16 cellular contexts compared by ENCODE assay signal in genomic region chr19:33427801-33428626, GRCh38. TPM values are rescaled to one million over a fixed set of nuclear protein-coding genes. Genes with fewer than 3 reads are reported as not detected.
DNase-seq lines count a peak whose midpoint lies in the region; ATAC-seq and TF ChIP-seq lines count a peak whose summit lies in the region.
"Had no signal": no experiment of that assay in that cellular context is flagged by ENCODE, and none has a peak within 500 bp of the region (broad histone marks: within the 10 kb centered on the region; RNA-seq: fewer than 3 reads in every experiment).

No MANE protein-coding gene starts in this region.

- no peak overlapping the region for H3K27ac Mint-ChIP-seq in WTC11
- H3K27ac Mint-ChIP-seq in MCF 10A (ENCODE audit: low read depth, unreplicated experiment), result no peak overlapping the region

- no peaks in the 10 kb centered on the region for H3K4me1 ChIP-seq in heart right ventricle
- no peaks in the 10 kb centered on the region for H3K4me1 ChIP-seq in right lobe of liver
- no peaks in the 10 kb centered on the region for H3K4me1 ChIP-seq in upper lobe of right lung

- H3K4me1 Mint-ChIP-seq in WTC11, result no peaks in the 10 kb centered on the region
- peaks cover 5% of the 10 kb centered on the region for H3K4me1 Mint-ChIP-seq in MCF 10A (ENCODE audit: insufficient read depth, unreplicated experiment)

- H3K27me3 ChIP-seq in heart right ventricle (no peaks in the 10 kb centered on the region), right lobe of liver (no peaks in the 10 kb centered on the region), upper lobe of right lung (no peaks in the 10 kb centered on the region)
- H3K27me3 ChIP-seq: BLaER1 treated with 17β-estradiol and CSF1 and Interleukin-3, amounts not matched to agents 10 nM and 100 nM had no signal

- no peaks in the 10 kb centered on the region for H3K36me3 ChIP-seq in heart right ventricle
- H3K36me3 ChIP-seq in right lobe of liver, result no peaks in the 10 kb centered on the region
- H3K36me3 ChIP-seq in upper lobe of right lung, result no peaks in the 10 kb centered on the region

- intact Hi-C loops in Right ventricle myocardium superior (cut with DNase I) (no loop called here), heart right ventricle (cut with DNase I) (no loop called here), right lobe of liver (cut with DNase I) (no loop called here), upper lobe of right lung (cut with DNase I) (no loop called here), MCF 10A (cut with micrococcal nuclease) (no loop called here)

- no peaks in the 10 kb centered on the region for H3K36me3 Mint-ChIP-seq in WTC11
- H3K36me3 Mint-ChIP-seq in MCF 10A (ENCODE audit: insufficient read depth, unreplicated experiment), result no peaks in the 10 kb centered on the region

- no peak overlapping the region for H3K4me3 ChIP-seq in heart right ventricle
- no peak overlapping the region for H3K4me3 ChIP-seq in right lobe of liver
- no peak overlapping the region for H3K4me3 ChIP-seq in upper lobe of right lung
- H3K4me3 ChIP-seq: BLaER1 treated with 17β-estradiol and CSF1 and Interleukin-3, amounts not matched to agents 10 nM and 100 nM had no signal

- H3K27ac ChIP-seq in heart right ventricle (no peak overlapping the region), right lobe of liver (no peak overlapping the region), upper lobe of right lung (no peak overlapping the region)
- H3K27ac ChIP-seq: BLaER1 treated with 17β-estradiol and CSF1 and Interleukin-3, amounts not matched to agents 10 nM and 100 nM; RWPE1 had no signal

- H3K9me3 Mint-ChIP-seq in WTC11 (no peaks in the 10 kb centered on the region), MCF 10A (ENCODE audit: unreplicated experiment) (no peaks in the 10 kb centered on the region)

- no peak for TF ChIP-seq POLR2A in right lobe of liver (IDR thresholded peaks at IDR 0.05)

- POLR2A ChIA-PET in WTC11 (lab: Charles Lee), result no interaction called here
- POLR2A ChIA-PET in MCF 10A (lab: Yijun Ruan, JAX), result no interaction called here

- H3K27me3 Mint-ChIP-seq in WTC11 (ENCODE audit: low read depth), result no peaks in the 10 kb centered on the region
- H3K27me3 Mint-ChIP-seq in MCF 10A (ENCODE audit: insufficient read depth, unreplicated experiment), result peaks cover 12% of the 10 kb centered on the region

- BruUV-seq in MCF 10A (replicated peaks; lab: Mats Ljungman, UMichigan), result no TSS peak

- H3K4me3 Mint-ChIP-seq in WTC11 (no peak overlapping the region), MCF 10A (ENCODE audit: unreplicated experiment) (no peak overlapping the region)

- ATAC-seq in Right ventricle myocardium superior (ENCODE audit: poor library complexity), result no peak
- no peak for ATAC-seq in heart right ventricle
- peak; percentile 53 for ATAC-seq in WTC11
- no peak for ATAC-seq in right lobe of liver
- no peak for ATAC-seq in upper lobe of right lung
- no peak for ATAC-seq in HG02885 (IDR thresholded peaks at IDR 0.05; ENCODE audit: poor library complexity, unreplicated experiment)

- CTCF ChIA-PET in WTC11 (lab: Charles Lee), result interaction anchor here (1.3 to 2.9 kb wide), 2 partner anchors 12 to 16 kb away, joined by 3 to 10 read pairs; no protein-coding TSS in a partner anchor
- CTCF ChIA-PET in MCF 10A (lab: Yijun Ruan, JAX), result interaction anchor here (0.5 to 9.5 kb wide), 3 partner anchors 343 to 1074 kb away, joined by 4 to 227 read pairs (median 4); no protein-coding TSS in a partner anchor

- peak; percentile 26 for DNase-seq in Right ventricle myocardium superior
- no peak for DNase-seq in heart right ventricle
- DNase-seq in WTC11 (ENCODE audit: low spot score), result no peak
- peak; percentile 8 to 36 (median 35) for DNase-seq in right lobe of liver
- peak; percentile 42 for DNase-seq in upper lobe of right lung
- DNase-seq in HuH-7.5 (ENCODE audit: low spot score), result no peak
- no peak for DNase-seq in MCF 10A (ENCODE audit: unreplicated experiment)
- DNase-seq: COR-L47; H7; NCI-H146; NCI-H226; NCI-H526 treated with DMSO at 0.1 percent for 48 hours; NK-92 treated with Interleukin-12 subunit alpha and Interleukin-12 subunit beta, amount 100 ng/mL, for 24 hours had no signal

- 92% methylated on average over 22 of the region's 22 CpGs for WGBS in heart right ventricle, 2 donors
- WGBS in right lobe of liver (ENCODE audit: insufficient coverage, low coverage, low lambda C conversion rate, missing lambda C conversion rate), result 84% methylated on average over 14 of the region's 22 CpGs

- no peak for TF ChIP-seq CTCF in heart right ventricle (IDR thresholded peaks at IDR 0.05)
- TF ChIP-seq CTCF in WTC11 (IDR thresholded peaks at IDR 0.05), result no peak
- TF ChIP-seq CTCF in right lobe of liver (IDR thresholded peaks at IDR 0.05), result no peak
- TF ChIP-seq CTCF in upper lobe of right lung (IDR thresholded peaks at IDR 0.05), result no peak
- no peak for TF ChIP-seq CTCF in MCF 10A (IDR thresholded peaks at IDR 0.05; ENCODE audit: unreplicated experiment)

- no peaks in the 10 kb centered on the region for H3K9me3 ChIP-seq in heart right ventricle
- H3K9me3 ChIP-seq in right lobe of liver, result no peaks in the 10 kb centered on the region
- H3K9me3 ChIP-seq in upper lobe of right lung, result no peaks in the 10 kb centered on the region
- H3K9me3 ChIP-seq: BLaER1 treated with 17β-estradiol and CSF1 and Interleukin-3, amounts not matched to agents 10 nM and 100 nM had no signal

TF ChIP-seq in WTC11, 78 proteins besides CTCF, POLR2A, EP300 and RAD21:
- TF ChIP-seq GTF2I (CRISPR knock-in tag; conservative IDR thresholded peaks at IDR 0.05), result no peak
- TF ChIP-seq TEAD4 (CRISPR knock-in tag; IDR thresholded peaks at IDR 0.05), result no peak
TF ChIP-seq in WTC11: peak in this region for 0.

RNA-seq across cellular contexts. Expression of gene CEBPG, which starts 54.5 kb away (rescaled TPM):
- 16.1 TPM for total RNA-seq in Right ventricle myocardium superior
- total RNA-seq in heart right ventricle, result 10 to 100 TPM; 10.4 to 19.4 (median 13.4) TPM
- 10 to 100 TPM; 15.0 to 22.2 TPM for polyA plus RNA-seq in heart right ventricle
- 28.9 to 33.1 TPM (median 30.4 TPM) in 3 replicates for total RNA-seq in WTC11 (2021)
- total RNA-seq in right lobe of liver, result 10 to 100 TPM; 15.0 to 32.3 (median 27.1) TPM
- total RNA-seq in upper lobe of right lung, result 32.3 TPM
- 78.5 and 91.3 TPM in 2 replicates for total RNA-seq in MCF 10A (2022)

Comparison
In these comparisons a context has a peak if more than half of its experiments do, and no peak if none do; other contexts are left out.
1. DNase-seq: peak in Right ventricle myocardium superior (single experiment), right lobe of liver (3 of 3) and upper lobe of right lung (single experiment); none in heart right ventricle (0 of 2), WTC11 (single experiment), HuH-7.5 (single experiment) and MCF 10A (single experiment).